Comparison of ENCODE assay signal across 21 cellular contexts in genomic region chr16:87622756-87623319, GRCh38. TPM values are rescaled to one million over a fixed set of nuclear protein-coding genes. Genes with fewer than 3 reads are reported as not detected.
A peak's percentile ranks its signal among the peaks of the same experiment; 100 is the strongest.
DNase-seq lines count a peak whose midpoint lies in the region; ATAC-seq and TF ChIP-seq lines count a peak whose summit lies in the region.
"Had no signal": no experiment of that assay in that cellular context is flagged by ENCODE, and none has a peak within 500 bp of the region (broad histone marks: within the 10 kb centered on the region; RNA-seq: fewer than 3 reads in every experiment).

No MANE protein-coding gene starts in this region.

- WGBS in neuronal stem cell (ENCODE audit: extremely low coverage in 2 of 2, insufficient read length in 2 of 2, insufficient replicate concordance in 1 of 2), 2 donors, result no CpG with 5 or more reads among the region's 10 CpGs

- peak; percentile 38 for ATAC-seq in stimulated activated naive CD8-positive, alpha-beta T cell treated with anti-CD3 and anti-CD28 coated beads, Interleukin-15, amount 100 ng/mL, for 72 hours
- no peak for ATAC-seq in stimulated activated naive CD8-positive, alpha-beta T cell treated with anti-CD3 and anti-CD28 coated beads, Interleukin-15, Interleukin-2, amounts not matched to agents 100 U/mL and 50 U/mL, for 24 hours
- ATAC-seq in GM21619 (IDR thresholded peaks at IDR 0.05; ENCODE audit: unreplicated experiment), result no peak
- ATAC-seq: GM12878 had no signal

- no peaks in the 10 kb centered on the region for H3K36me3 Mint-ChIP-seq in glutamatergic neuron (ENCODE audit: unreplicated experiment)
- H3K36me3 Mint-ChIP-seq: CD14-positive monocyte; CD4-positive, alpha-beta memory T cell; CD4-positive, CD25-positive, alpha-beta regulatory T cell; CD8-positive, alpha-beta memory T cell had no signal

- peak overlapping the region in 4 of 11 experiments; percentile 13 to 61 (median 34); a peak in 4 of 22 replicates for H3K9ac ChIP-seq in BLaER1 treated with 17β-estradiol and CSF1 and Interleukin-3, amounts not matched to agents 10 nM and 100 nM
- H3K9ac ChIP-seq in neuronal stem cell (ENCODE audit: low read depth, low read length, poor library complexity), result no peak overlapping the region

- H3K4ac ChIP-seq in neuronal stem cell (ENCODE audit: low read length), result no peak overlapping the region

- no peak overlapping the region for H3K23ac ChIP-seq in neuronal stem cell (ENCODE audit: low read depth, low read length, poor library complexity)

- no peak overlapping the region for H2AFZ ChIP-seq in neuronal stem cell (ENCODE audit: low read length)

- TF ChIP-seq CTCF in glutamatergic neuron (IDR thresholded peaks at IDR 0.05; ENCODE audit: partially characterized antibody, unreplicated experiment), result no peak

- H3K36me3 ChIP-seq in BLaER1 treated with 17β-estradiol and CSF1 and Interleukin-3, amounts not matched to agents 10 nM and 100 nM, result no peaks in the 10 kb centered on the region
- no peaks in the 10 kb centered on the region for H3K36me3 ChIP-seq in neuronal stem cell (replicated peaks in 1 of 2; ENCODE audit: control insufficient read depth in 2 of 2, insufficient read depth in 2 of 2, low read length in 2 of 2)
- H3K36me3 ChIP-seq: BE2C had no signal

- H3K4me3 Mint-ChIP-seq in stimulated activated naive CD8-positive, alpha-beta T cell treated with anti-CD3 and anti-CD28 coated beads, Interleukin-15, amount 100 ng/mL, for 72 hours, result no peak overlapping the region
- no peak overlapping the region for H3K4me3 Mint-ChIP-seq in glutamatergic neuron (ENCODE audit: unreplicated experiment)
- H3K4me3 Mint-ChIP-seq: CD4-positive, alpha-beta memory T cell; CD4-positive, CD25-positive, alpha-beta regulatory T cell; CD8-positive, alpha-beta memory T cell had no signal

- peaks cover 0 to 20% (median 10%) of the 10 kb centered on the region in 11 experiments; a peak in 8 of 22 replicates for H3K27me3 ChIP-seq in BLaER1 treated with 17β-estradiol and CSF1 and Interleukin-3, amounts not matched to agents 10 nM and 100 nM
- H3K27me3 ChIP-seq in neuronal stem cell (ENCODE audit: control insufficient read depth in 3 of 3, insufficient read depth in 3 of 3, low read depth in 1 of 3, low read length in 3 of 3), result peaks cover 0 to 22% (median 0%) of the 10 kb centered on the region in 3 experiments
- H3K27me3 ChIP-seq: BE2C had no signal

- peak overlapping the region; percentile 84 for H2AK5ac ChIP-seq in neuronal stem cell (ENCODE audit: low read depth, low read length)

- H3K27ac ChIP-seq in BLaER1 treated with 17β-estradiol and CSF1 and Interleukin-3, amounts not matched to agents 10 nM and 100 nM, result peak overlapping the region in 8 of 11 experiments; percentile 4 to 71 (median 55); a peak in 14 of 22 replicates
- H3K27ac ChIP-seq in neuronal stem cell (replicated peaks; ENCODE audit: low read length), result no peak overlapping the region

- H3K4me2 ChIP-seq in BLaER1 treated with 17β-estradiol and CSF1 and Interleukin-3, amounts not matched to agents 10 nM and 100 nM, result peak overlapping the region in 7 of 11 experiments; percentile 41 to 69 (median 62); a peak in 12 of 22 replicates
- H3K4me2 ChIP-seq in neuronal stem cell (ENCODE audit: insufficient read depth, low read length, poor library complexity, severe bottlenecking), result no peak overlapping the region

- peaks cover 0 to 17% (median 0%) of the 10 kb centered on the region in 11 experiments; a peak in 5 of 22 replicates for H4K20me1 ChIP-seq in BLaER1 treated with 17β-estradiol and CSF1 and Interleukin-3, amounts not matched to agents 10 nM and 100 nM

- H3K4me1 Mint-ChIP-seq in stimulated activated naive CD8-positive, alpha-beta T cell treated with anti-CD3 and anti-CD28 coated beads, Interleukin-15, amount 100 ng/mL, for 72 hours, result peaks cover 7% of the 10 kb centered on the region
- peaks cover 1% of the 10 kb centered on the region for H3K4me1 Mint-ChIP-seq in glutamatergic neuron (ENCODE audit: low read depth, unreplicated experiment)
- H3K4me1 Mint-ChIP-seq: CD14-positive monocyte; CD4-positive, alpha-beta memory T cell; CD4-positive, CD25-positive, alpha-beta regulatory T cell; CD8-positive, alpha-beta memory T cell had no signal

- peak overlapping the region; percentile 94 for H3K14ac ChIP-seq in neuronal stem cell (ENCODE audit: low read length)

- H3K79me1 ChIP-seq in neuronal stem cell (ENCODE audit: low read depth, low read length), result peaks cover 7% of the 10 kb centered on the region

- H3K27ac Mint-ChIP-seq in stimulated activated naive CD8-positive, alpha-beta T cell treated with anti-CD3 and anti-CD28 coated beads, Interleukin-15, amount 100 ng/mL, for 72 hours, result no peak overlapping the region
- no peak overlapping the region for H3K27ac Mint-ChIP-seq in glutamatergic neuron (ENCODE audit: unreplicated experiment)
- H3K27ac Mint-ChIP-seq: CD14-positive monocyte; CD4-positive, alpha-beta memory T cell; CD8-positive, alpha-beta memory T cell had no signal

- no peak overlapping the region for H2BK15ac ChIP-seq in neuronal stem cell (ENCODE audit: low read length)

- H3K9me3 ChIP-seq in BLaER1 treated with 17β-estradiol and CSF1 and Interleukin-3, amounts not matched to agents 10 nM and 100 nM (replicated peaks in 1 of 11), result no peaks in the 10 kb centered on the region
- no peaks in the 10 kb centered on the region for H3K9me3 ChIP-seq in neuronal stem cell (replicated peaks in 1 of 2; ENCODE audit: control insufficient read depth in 2 of 2, insufficient read depth in 1 of 2, low read depth in 1 of 2, low read length in 2 of 2)
- H3K9me3 ChIP-seq: BE2C had no signal

- no peak overlapping the region for H2BK120ac ChIP-seq in neuronal stem cell (ENCODE audit: low read depth, low read length)

- peaks cover 3 to 57% (median 33%) of the 10 kb centered on the region in 10 experiments for H3K4me1 ChIP-seq in BLaER1 treated with 17β-estradiol and CSF1 and Interleukin-3, amounts not matched to agents 10 nM and 100 nM
- H3K4me1 ChIP-seq in neuronal stem cell (ENCODE audit: control insufficient read depth in 2 of 2, insufficient read depth in 1 of 2, low read depth in 1 of 2, low read length in 2 of 2), result peaks cover 0 to 8% of the 10 kb centered on the region in 2 donors
- H3K4me1 ChIP-seq: BE2C had no signal

- no peak overlapping the region for H4K8ac ChIP-seq in neuronal stem cell (ENCODE audit: low read depth, low read length)

- peak overlapping the region; percentile 71 for H3K18ac ChIP-seq in neuronal stem cell (ENCODE audit: low read length)

- peaks cover 36% of the 10 kb centered on the region for H3K27me3 Mint-ChIP-seq in stimulated activated naive CD8-positive, alpha-beta T cell treated with anti-CD3 and anti-CD28 coated beads, Interleukin-15, amount 100 ng/mL, for 72 hours
- H3K27me3 Mint-ChIP-seq in glutamatergic neuron (ENCODE audit: unreplicated experiment), result peaks cover 4% of the 10 kb centered on the region

- H2BK12ac ChIP-seq in neuronal stem cell (ENCODE audit: low read length), result no peak overlapping the region

- DNase-seq in stimulated activated naive CD8-positive, alpha-beta T cell treated with anti-CD3 and anti-CD28 coated beads, Interleukin-15, amount 100 ng/mL, for 72 hours, result no peak
- no peak for DNase-seq in stimulated activated naive CD8-positive, alpha-beta T cell treated with anti-CD3 and anti-CD28 coated beads, Interleukin-15, Interleukin-2, amounts not matched to agents 100 U/mL and 50 U/mL, for 24 hours
- DNase-seq in neuronal stem cell (ENCODE audit: low spot score) (no peak), glutamatergic neuron (no peak)
- DNase-seq: 8988T; ACHN; BE2C; C1 segment of cervical spinal cord; CD4-positive, alpha-beta memory T cell; CD4-positive, CD25-positive, alpha-beta regulatory T cell; CD8-positive, alpha-beta memory T cell; DMS 273 treated with DMSO at 0.1 percent for 48 hours; DMS153; DMS53; DMS79; DND-41; GDM1 had no signal

- H3K9me3 Mint-ChIP-seq in stimulated activated naive CD8-positive, alpha-beta T cell treated with anti-CD3 and anti-CD28 coated beads, Interleukin-15, amount 100 ng/mL, for 72 hours, result no peaks in the 10 kb centered on the region
- no peaks in the 10 kb centered on the region for H3K9me3 Mint-ChIP-seq in glutamatergic neuron (ENCODE audit: unreplicated experiment)
- H3K9me3 Mint-ChIP-seq: CD14-positive monocyte; CD4-positive, alpha-beta memory T cell; CD4-positive, CD25-positive, alpha-beta regulatory T cell; CD8-positive, alpha-beta memory T cell had no signal

- no peak overlapping the region for H4K91ac ChIP-seq in neuronal stem cell (ENCODE audit: low read depth, low read length, poor library complexity)

- H3K4me3 ChIP-seq in BLaER1 treated with 17β-estradiol and CSF1 and Interleukin-3, amounts not matched to agents 10 nM and 100 nM, result no peak overlapping the region
- H3K4me3 ChIP-seq in neuronal stem cell (ENCODE audit: low read length in 2 of 2), result no peak overlapping the region
- H3K4me3 ChIP-seq: GM12878 had no signal

- H2BK5ac ChIP-seq in neuronal stem cell (ENCODE audit: low read length), result no peak overlapping the region

RNA-seq across cellular contexts. Expression of gene JPH3, which starts 20.5 kb away (rescaled TPM):
- polyA plus RNA-seq in neuronal stem cell (2013, experiment 1 of 2), result 18.1 TPM
- 17.6 TPM for polyA plus RNA-seq in neuronal stem cell (2013, experiment 2 of 2)
- 10.5 TPM for total RNA-seq in glutamatergic neuron (ENCODE audit: unreplicated experiment)
- total RNA-seq: CD4-positive, CD25-positive, alpha-beta regulatory T cell; CD8-positive, alpha-beta memory T cell; GM12878 had no signal
- polyA plus RNA-seq: CD14-positive monocyte; CD4-positive, alpha-beta memory T cell; CD4-positive, CD25-positive, alpha-beta regulatory T cell; CD8-positive, alpha-beta memory T cell had no signal
